Comparison of ENCODE assay signal across 9 cellular contexts in the genomic region with DNA sequence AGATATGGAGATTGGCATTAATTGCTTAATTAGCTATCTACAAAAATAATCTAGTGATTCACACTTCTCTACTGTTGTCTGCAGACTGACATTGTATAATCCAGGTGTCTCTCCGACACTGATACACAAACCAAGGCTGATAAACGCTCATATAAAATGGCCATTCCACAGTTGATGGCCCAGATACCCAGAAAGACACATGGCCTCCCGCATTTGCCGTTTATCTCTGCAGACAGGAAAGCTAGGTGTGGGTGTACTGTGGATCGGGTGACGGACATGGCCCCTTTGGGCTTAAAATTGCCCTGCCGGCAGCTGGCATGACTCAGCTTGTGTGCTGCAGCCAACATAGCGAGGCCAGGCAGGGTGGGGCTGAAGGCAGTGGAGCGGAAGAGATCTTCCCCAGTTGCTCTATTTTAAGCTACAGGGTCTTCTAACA. TPM values are rescaled to one million over a fixed set of nuclear protein-coding genes. Genes with fewer than 3 reads are reported as not detected.
DNase-seq lines count a peak whose midpoint lies in the region; ATAC-seq and TF ChIP-seq lines count a peak whose summit lies in the region.
"Had no signal": no experiment of that assay in that cellular context is flagged by ENCODE, and none has a peak within 500 bp of the region (broad histone marks: within the 10 kb centered on the region; RNA-seq: fewer than 3 reads in every experiment).

No MANE protein-coding gene starts in this region.

- intact Hi-C loops in CD8-positive, alpha-beta T cell (cut with DNase I, micrococcal nuclease), result no loop called here

- H3K36me3 Mint-ChIP-seq in CD8-positive, alpha-beta T cell, result no peaks in the 10 kb centered on the region
- H3K36me3 Mint-ChIP-seq in activated naive CD4-positive, alpha-beta T cell treated with anti-CD3 and anti-CD28 coated beads, Interleukin-2, amount 10 ng/mL, durations not matched to agents 7 days and 5 days, result no peaks in the 10 kb centered on the region

- H3K4me3 ChIP-seq in neutrophil (ENCODE audit: low read depth in 1 of 2, low read length in 1 of 2), result peak overlapping the region; percentile 41 to 50
- no peak overlapping the region for H3K4me3 ChIP-seq in CD8-positive, alpha-beta T cell (ENCODE audit: low read depth, low read length)
- H3K4me3 ChIP-seq: skin epidermis had no signal

- H3K9me3 ChIP-seq in neutrophil, result no peaks in the 10 kb centered on the region
- H3K9me3 ChIP-seq in CD8-positive, alpha-beta T cell (ENCODE audit: low read length), result no peaks in the 10 kb centered on the region

- H3K9me3 Mint-ChIP-seq in CD8-positive, alpha-beta T cell, result no peaks in the 10 kb centered on the region
- no peaks in the 10 kb centered on the region for H3K9me3 Mint-ChIP-seq in activated naive CD4-positive, alpha-beta T cell treated with anti-CD3 and anti-CD28 coated beads, Interleukin-2, amount 10 ng/mL, durations not matched to agents 7 days and 5 days

- peaks cover 35 to 51% of the 10 kb centered on the region in 2 experiments for H3K4me1 ChIP-seq in neutrophil (ENCODE audit: control insufficient read depth in 1 of 2, insufficient read depth in 1 of 2, low read depth in 1 of 2, low read length in 1 of 2)
- H3K4me1 ChIP-seq in CD8-positive, alpha-beta T cell (ENCODE audit: insufficient read depth, low read length), result peaks cover 4% of the 10 kb centered on the region

- H3K4me3 Mint-ChIP-seq in CD8-positive, alpha-beta T cell, result no peak overlapping the region
- no peak overlapping the region for H3K4me3 Mint-ChIP-seq in activated naive CD4-positive, alpha-beta T cell treated with anti-CD3 and anti-CD28 coated beads, Interleukin-2, amount 10 ng/mL, durations not matched to agents 7 days and 5 days

- H3K27me3 ChIP-seq in neutrophil, result no peaks in the 10 kb centered on the region
- no peaks in the 10 kb centered on the region for H3K27me3 ChIP-seq in CD8-positive, alpha-beta T cell (ENCODE audit: insufficient read depth, low read length)

- DNase-seq in GF-D8 (lab: John Stamatoyannopoulos, UW), result peak; percentile 97
- DNase-seq in NOMO-1 treated with DMSO at 0.1 percent for 48 hours (lab: John Stamatoyannopoulos, UW; ENCODE audit: unreplicated experiment), result peak; percentile 81
- DNase-seq in dermis blood vessel endothelial cell, result peak; percentile 58
- no peak for DNase-seq in CD8-positive, alpha-beta T cell
- DNase-seq in activated naive CD4-positive, alpha-beta T cell treated with anti-CD3 and anti-CD28 coated beads, Interleukin-2, amount 10 ng/mL, durations not matched to agents 7 days and 5 days, result no peak

- peaks cover 4% of the 10 kb centered on the region for H3K27me3 Mint-ChIP-seq in CD8-positive, alpha-beta T cell (ENCODE audit: low read depth)
- peaks cover 3% of the 10 kb centered on the region for H3K27me3 Mint-ChIP-seq in activated naive CD4-positive, alpha-beta T cell treated with anti-CD3 and anti-CD28 coated beads, Interleukin-2, amount 10 ng/mL, durations not matched to agents 7 days and 5 days

- H3K36me3 ChIP-seq in neutrophil, result no peaks in the 10 kb centered on the region
- no peaks in the 10 kb centered on the region for H3K36me3 ChIP-seq in CD8-positive, alpha-beta T cell (ENCODE audit: insufficient read depth, low read length)

- H3K4me1 Mint-ChIP-seq in CD8-positive, alpha-beta T cell (ENCODE audit: low read depth), result peaks cover 19% of the 10 kb centered on the region
- H3K4me1 Mint-ChIP-seq in activated naive CD4-positive, alpha-beta T cell treated with anti-CD3 and anti-CD28 coated beads, Interleukin-2, amount 10 ng/mL, durations not matched to agents 7 days and 5 days, result peaks cover 29% of the 10 kb centered on the region

- no peak overlapping the region for H3K27ac Mint-ChIP-seq in CD8-positive, alpha-beta T cell
- no peak overlapping the region for H3K27ac Mint-ChIP-seq in activated naive CD4-positive, alpha-beta T cell treated with anti-CD3 and anti-CD28 coated beads, Interleukin-2, amount 10 ng/mL, durations not matched to agents 7 days and 5 days

- POLR2A ChIA-PET in CD8-positive, alpha-beta T cell (lab: Charles Lee), result interaction anchor here (0.9 kb wide), 1 partner anchor 9 kb away, joined by 3 read pairs; no protein-coding TSS in a partner anchor

- ATAC-seq in GM21381 (IDR thresholded peaks at IDR 0.05; ENCODE audit: unreplicated experiment), result peak; percentile 51
- ATAC-seq in HG03558 (IDR thresholded peaks at IDR 0.05; ENCODE audit: extremely low read depth, unreplicated experiment), result peak; percentile 27
- ATAC-seq in CD8-positive, alpha-beta T cell, result no peak

- TF ChIP-seq CTCF in neutrophil (IDR thresholded peaks at IDR 0.05), result no peak
- TF ChIP-seq CTCF in CD8-positive, alpha-beta T cell (IDR thresholded peaks at IDR 0.05), result no peak

- H3K27ac ChIP-seq in neutrophil, result peak overlapping the region; percentile 83
- H3K27ac ChIP-seq in CD8-positive, alpha-beta T cell (ENCODE audit: low read depth, low read length), result no peak overlapping the region

- CTCF ChIA-PET in CD8-positive, alpha-beta T cell (lab: Charles Lee), result no interaction called here
- CTCF ChIA-PET in activated naive CD4-positive, alpha-beta T cell treated with anti-CD3 and anti-CD28 coated beads, Interleukin-2, amount 10 ng/mL, durations not matched to agents 7 days and 5 days (lab: Charles Lee), result interaction anchor here (1.9 kb wide), 1 partner anchor 13 kb away, joined by 7 read pairs; no protein-coding TSS in a partner anchor

RNA-seq across cellular contexts. Expression of a gene that starts 18.5 kb away (rescaled TPM):
- total RNA-seq in dermis blood vessel endothelial cell, result 11.7 and 14.3 TPM in 2 replicates
- total RNA-seq in CD8-positive, alpha-beta T cell, result 100 to 1,000 TPM in 1 of 2 experiments, 10 to 100 TPM in 1; 96.2 to 101 TPM

Comparison
In these comparisons a context has a peak if more than half of its experiments do, and no peak if none do; other contexts are left out.
1. DNase-seq: peak in GF-D8 (single experiment), NOMO-1 treated with DMSO at 0.1 percent for 48 hours (single experiment) and dermis blood vessel endothelial cell (single experiment); none in CD8-positive, alpha-beta T cell (0 of 7) and activated naive CD4-positive, alpha-beta T cell treated with anti-CD3 and anti-CD28 coated beads, Interleukin-2, amount 10 ng/mL, durations not matched to agents 7 days and 5 days (single experiment).